22 cellular contexts compared by ENCODE assay signal in the genomic region with DNA sequence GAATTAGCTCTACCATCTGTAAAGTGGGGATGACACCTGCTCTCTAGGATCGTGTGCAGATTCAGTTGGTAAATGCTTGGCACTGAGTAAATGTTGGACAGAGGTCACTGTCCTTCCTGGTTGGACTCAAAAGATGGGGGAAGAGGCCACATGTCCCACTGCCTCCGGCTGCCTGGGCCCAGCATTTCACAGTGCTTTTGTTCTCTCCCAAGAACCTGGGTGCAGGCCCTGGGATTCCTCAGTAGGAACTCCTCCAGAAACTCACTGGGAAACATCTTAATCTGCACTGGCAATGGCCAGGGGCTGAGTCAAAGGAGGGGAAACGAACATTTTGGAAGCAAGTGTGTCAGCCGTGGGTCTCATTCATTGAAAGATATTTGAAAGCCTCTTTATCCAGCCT.
A peak's percentile ranks its signal among the peaks of the same experiment; 100 is the strongest.
DNase-seq lines count a peak whose midpoint lies in the region; ATAC-seq, FAIRE-seq and TF ChIP-seq lines count a peak whose summit lies in the region.
"Had no signal": no experiment of that assay in that cellular context is flagged by ENCODE, and none has a peak within 500 bp of the region (broad histone marks: within the 10 kb centered on the region; RNA-seq: fewer than 3 reads in every experiment).

No MANE protein-coding gene starts in this region.

- intact Hi-C loops in kidney (cut with DNase I), result no loop called here
- intact Hi-C loops in posterior vena cava (cut with DNase I), result loop anchor here in 1 of 2 donors (10.0 kb wide), 1 partner anchor 75 kb away; no protein-coding TSS in a partner anchor

- H3K4me3 ChIP-seq in kidney (ENCODE audit: low read length in 2 of 2), result no peak overlapping the region
- H3K4me3 ChIP-seq: BLaER1, GM23338 had no signal

- no peak overlapping the region for H3K27ac ChIP-seq in kidney (ENCODE audit: low read depth in 2 of 2, low read length in 2 of 2)
- H3K27ac ChIP-seq: 22Rv1, BLaER1, C4-2B had no signal

- in situ Hi-C loops in G401 (cut with HindIII; ENCODE audit: low sequenced_read_pairs), result no loop called here

- FAIRE-seq in kidney (lab: Jason Lieb, UNC), result no peak
- FAIRE-seq: A204.1, G401.6, GM12892 had no signal

- POLR2A ChIA-PET in HEK293T (lab: Yijun Ruan, JAX), result no interaction called here

- peak; percentile 18 for DNase-seq in DMS53 (lab: John Stamatoyannopoulos, UW)
- no peak for DNase-seq in DMS53 treated with DMSO at 0.1 percent for 48 hours (lab: John Stamatoyannopoulos, UW; ENCODE audit: unreplicated experiment)
- DNase-seq in G401 (ENCODE audit: low spot score), result peak; percentile 37
- peak; percentile 26 for DNase-seq in kidney
- peak; percentile 42 for DNase-seq in posterior vena cava (ENCODE audit: low spot score)
- no peak for DNase-seq in HEK293T (ENCODE audit: extremely low spot score)
- DNase-seq: Caco-2; CD4-positive, CD25-positive, alpha-beta regulatory T cell; CD8-positive, alpha-beta T cell; DMS153; DMS79 treated with DMSO at 0.1 percent for 48 hours; H9; HFFc6 had no signal

- H3K9me3 ChIP-seq in kidney (ENCODE audit: control insufficient read depth in 1 of 2, low read length in 2 of 2), result peaks cover 3% of the 10 kb centered on the region in 2 donors

- H3K4me1 ChIP-seq in kidney (ENCODE audit: control insufficient read depth in 1 of 2, insufficient read depth in 1 of 2, low read depth in 1 of 2, low read length in 2 of 2), result peaks cover 0 to 3% of the 10 kb centered on the region in 2 donors

- CTCF ChIA-PET in HEK293T (lab: Yijun Ruan, JAX), result interaction anchor here (0.9 kb wide), 1 partner anchor 9 kb away, joined by 3 read pairs; no protein-coding TSS in a partner anchor

- H3K9ac ChIP-seq in kidney (ENCODE audit: low read length in 2 of 2), result no peak overlapping the region
- H3K9ac ChIP-seq: BLaER1 had no signal

- no peak for TF ChIP-seq CTCF in kidney (IDR thresholded peaks at IDR 0.05; ENCODE audit: borderline replicate concordance, extremely low read depth, insufficient read depth)

- no peak for ATAC-seq in GM21576 (IDR thresholded peaks at IDR 0.05; ENCODE audit: unreplicated experiment)
- ATAC-seq: CD8-positive, alpha-beta T cell; GM23338; HCT116 had no signal

- no peaks in the 10 kb centered on the region for H3K36me3 ChIP-seq in kidney (ENCODE audit: control insufficient read depth in 1 of 2, insufficient read depth in 2 of 2, low read length in 2 of 2)
- H3K36me3 ChIP-seq: BLaER1 had no signal

TF ChIP-seq in HEK293T, 16 proteins besides CTCF, POLR2A, EP300 and RAD21:
- no peak for TF ChIP-seq FOXA1 (IDR thresholded peaks at IDR 0.05)
- TF ChIP-seq BHLHE40 (IDR thresholded peaks at IDR 0.05; ENCODE audit: borderline replicate concordance), result no peak
- no peak for TF ChIP-seq ARNT (IDR thresholded peaks at IDR 0.05)
- TF ChIP-seq, protein P1, sequence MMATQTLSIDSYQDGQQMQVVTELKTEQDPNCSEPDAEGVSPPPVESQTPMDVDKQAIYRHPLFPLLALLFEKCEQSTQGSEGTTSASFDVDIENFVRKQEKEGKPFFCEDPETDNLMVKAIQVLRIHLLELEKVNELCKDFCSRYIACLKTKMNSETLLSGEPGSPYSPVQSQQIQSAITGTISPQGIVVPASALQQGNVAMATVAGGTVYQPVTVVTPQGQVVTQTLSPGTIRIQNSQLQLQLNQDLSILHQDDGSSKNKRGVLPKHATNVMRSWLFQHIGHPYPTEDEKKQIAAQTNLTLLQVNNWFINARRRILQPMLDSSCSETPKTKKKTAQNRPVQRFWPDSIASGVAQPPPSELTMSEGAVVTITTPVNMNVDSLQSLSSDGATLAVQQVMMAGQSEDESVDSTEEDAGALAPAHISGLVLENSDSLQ (IDR thresholded peaks at IDR 0.05), result no peak
- no peak for TF ChIP-seq HDGF (IDR thresholded peaks at IDR 0.05; ENCODE audit: borderline replicate concordance)
- TF ChIP-seq ELF4 (IDR thresholded peaks at IDR 0.05), result no peak
- TF ChIP-seq LEF1 (IDR thresholded peaks at IDR 0.05; ENCODE audit: borderline replicate concordance), result no peak
- no peak for TF ChIP-seq L3MBTL2 (conservative IDR thresholded peaks at IDR 0.05)
- no peak for TF ChIP-seq SUZ12 (IDR thresholded peaks at IDR 0.05)
- TF ChIP-seq ZNF384 (IDR thresholded peaks at IDR 0.05), result no peak
- no peak for TF ChIP-seq FOXK2 (IDR thresholded peaks at IDR 0.05)
- TF ChIP-seq CTBP1 (IDR thresholded peaks at IDR 0.05; ENCODE audit: borderline replicate concordance), result no peak
- no peak for TF ChIP-seq TARDBP (IDR thresholded peaks at IDR 0.05)
- no peak for TF ChIP-seq NFRKB (IDR thresholded peaks at IDR 0.05)
- no peak for TF ChIP-seq SP1 (IDR thresholded peaks at IDR 0.05)
- no peak for TF ChIP-seq FOXM1 (IDR thresholded peaks at IDR 0.05; ENCODE audit: borderline replicate concordance)

Comparison
In these comparisons a context has a peak if more than half of its experiments do, and no peak if none do; other contexts are left out.
1. DNase-seq: peak in DMS53 (single experiment), G401 (single experiment), kidney (single experiment) and posterior vena cava (single experiment); none in DMS53 treated with DMSO at 0.1 percent for 48 hours (single experiment) and HEK293T (single experiment).